ENCODE assay signal across 8 cellular contexts in genomic region chr10:14074062-14074884, GRCh38.
DNase-seq lines count a peak whose midpoint lies in the region; ATAC-seq and TF ChIP-seq lines count a peak whose summit lies in the region.

No MANE protein-coding gene starts in this region.

- H3K4me1 Mint-ChIP-seq in activated T-cell treated with anti-CD3 and anti-CD28 coated beads, Interleukin-2, amount 50 U/mL, for 24 hours (ENCODE audit: low read depth): no peaks in the 10 kb centered on the region

- H3K4me3 Mint-ChIP-seq in activated T-cell treated with anti-CD3 and anti-CD28 coated beads, Interleukin-2, amount 50 U/mL, for 24 hours: no peak overlapping the region

- H3K4me3 ChIP-seq in cardiac fibroblast (replicated peaks in 1 of 2; ENCODE audit: low read depth in 2 of 2, low read length in 2 of 2): no peak overlapping the region

- ATAC-seq in HG03521 (IDR thresholded peaks at IDR 0.05; ENCODE audit: unreplicated experiment): no peak

- no peak for TF ChIP-seq CTCF in cardiac fibroblast (IDR thresholded peaks at IDR 0.05; ENCODE audit: low read depth, low read length)

- no peaks in the 10 kb centered on the region for H3K9me3 Mint-ChIP-seq in activated T-cell treated with anti-CD3 and anti-CD28 coated beads, Interleukin-2, amount 50 U/mL, for 24 hours

- no peaks in the 10 kb centered on the region for H3K36me3 Mint-ChIP-seq in activated T-cell treated with anti-CD3 and anti-CD28 coated beads, Interleukin-2, amount 50 U/mL, for 24 hours (ENCODE audit: low read depth)

- H3K27me3 Mint-ChIP-seq in activated T-cell treated with anti-CD3 and anti-CD28 coated beads, Interleukin-2, amount 50 U/mL, for 24 hours: peaks cover 19% of the 10 kb centered on the region

- H3K27ac Mint-ChIP-seq in activated T-cell treated with anti-CD3 and anti-CD28 coated beads, Interleukin-2, amount 50 U/mL, for 24 hours: no peak overlapping the region

- DNase-seq in AG20443 (ENCODE audit: low spot score) (peak; percentile 97), NCI-H2081 (lab: John Stamatoyannopoulos, UW) (peak; percentile 78 to 87), cardiac fibroblast (ENCODE audit: low read depth in 2 of 2) (peak; percentile 100), lung microvascular endothelial cell (ENCODE audit: low read depth in 2 of 2) (peak; percentile 99 to 100), DMS114 treated with DMSO at 0.1 percent for 48 hours (lab: John Stamatoyannopoulos, UW; ENCODE audit: unreplicated experiment) (no peak), putamen (ENCODE audit: low spot score) (no peak)
- no peak for DNase-seq in activated T-cell treated with anti-CD3 and anti-CD28 coated beads, Interleukin-2, amount 50 U/mL, for 24 hours

Comparison
In these comparisons a context has a peak if more than half of its experiments do, and no peak if none do; other contexts are left out.
1. DNase-seq: peak in AG20443 (single experiment), NCI-H2081 (2 of 2), cardiac fibroblast (2 of 2) and lung microvascular endothelial cell (2 of 2); none in DMS114 treated with DMSO at 0.1 percent for 48 hours (single experiment), activated T-cell treated with anti-CD3 and anti-CD28 coated beads, Interleukin-2, amount 50 U/mL, for 24 hours (single experiment) and putamen (single experiment).